26 cellular contexts compared by ENCODE assay signal in genomic region chr1:48753293-48753692, GRCh38. TPM values are rescaled to one million over a fixed set of nuclear protein-coding genes. Genes with fewer than 3 reads are reported as not detected.
"Had no signal": no experiment of that assay in that cellular context is flagged by ENCODE, and none has a peak within 500 bp of the region (broad histone marks: within the 10 kb centered on the region; RNA-seq: fewer than 3 reads in every experiment).

No MANE protein-coding gene starts in this region.

- H3K27me3 ChIP-seq: breast epithelium, foreskin keratinocyte, spleen had no signal

- H3K9me3 Mint-ChIP-seq: activated CD4-positive, alpha-beta memory T cell treated with anti-CD3 and anti-CD28 coated beads for 36 hours; activated naive CD8-positive, alpha-beta T cell treated with anti-CD3 and anti-CD28 coated beads, Interleukin-2, amount 50 U/mL, for 24 hours; natural killer cell treated with Interleukin-12 subunit alpha and Interleukin-12 subunit beta and Interleukin-15 and Interleukin-18, amount 100 ng/mL, for 72 hours; T-helper 2 cell treated with Interferon-gamma antibody and Interleukin-4, amounts not matched to agents 5 μg/mL and 100 μg/mL, for 36 hours had no signal

- H3K9me3 ChIP-seq: breast epithelium, spleen, thoracic aorta had no signal

- DNase-seq: activated CD4-positive, alpha-beta memory T cell treated with anti-CD3 and anti-CD28 coated beads for 36 hours; activated CD4-positive, alpha-beta T cell treated with anti-CD3 and anti-CD28 coated beads for 48 hours; activated CD8-positive, alpha-beta memory T cell treated with anti-CD3 and anti-CD28 coated beads, Interleukin-2, amount 50 U/mL, for 4 hours; activated gamma-delta T cell; activated naive CD4-positive, alpha-beta T cell treated with anti-CD3 and anti-CD28 coated beads, Interleukin-2, amount 50 U/mL, for 16 hours; activated naive CD8-positive, alpha-beta T cell treated with anti-CD3 and anti-CD28 coated beads, Interleukin-2, amount 50 U/mL, for 24 hours; activated T-cell treated with anti-CD3 and anti-CD28 coated beads, Interleukin-2, amount 50 U/mL, for 1 hour; amygdala; central memory CD4-positive, alpha-beta T cell; foreskin keratinocyte; left cardiac atrium; mesenchymal stem cell; posterior cingulate gyrus; right cardiac atrium; spleen; stimulated activated naive CD8-positive, alpha-beta T cell treated with anti-CD3 and anti-CD28 coated beads, Interleukin-15, Interleukin-2, amounts not matched to agents 100 U/mL and 50 U/mL, for 24 hours; T-helper 1 cell; trophoblast cell had no signal

- H3K4me3 Mint-ChIP-seq: activated CD4-positive, alpha-beta memory T cell treated with anti-CD3 and anti-CD28 coated beads for 36 hours; activated naive CD8-positive, alpha-beta T cell treated with anti-CD3 and anti-CD28 coated beads, Interleukin-2, amount 50 U/mL, for 24 hours; natural killer cell treated with Interleukin-12 subunit alpha and Interleukin-12 subunit beta and Interleukin-15 and Interleukin-18, amount 100 ng/mL, for 72 hours; T-helper 2 cell treated with Interferon-gamma antibody and Interleukin-4, amounts not matched to agents 5 μg/mL and 100 μg/mL, for 36 hours had no signal

- H3K27me3 Mint-ChIP-seq: activated CD4-positive, alpha-beta memory T cell treated with anti-CD3 and anti-CD28 coated beads for 36 hours; activated naive CD8-positive, alpha-beta T cell treated with anti-CD3 and anti-CD28 coated beads, Interleukin-2, amount 50 U/mL, for 24 hours had no signal

- H3K36me3 Mint-ChIP-seq: activated CD4-positive, alpha-beta memory T cell treated with anti-CD3 and anti-CD28 coated beads for 36 hours; natural killer cell treated with Interleukin-12 subunit alpha and Interleukin-12 subunit beta and Interleukin-15 and Interleukin-18, amount 100 ng/mL, for 72 hours had no signal

- FAIRE-seq: endothelial cell of umbilical vein, keratinocyte, urothelium cell line had no signal

- H3K27ac ChIP-seq: breast epithelium, foreskin keratinocyte, thoracic aorta had no signal

- ATAC-seq: activated CD4-positive, CD25-positive, alpha-beta regulatory T cell treated with anti-CD3 and anti-CD28 coated beads, Interleukin-2, amount 50 U/mL, for 24 hours; activated naive CD8-positive, alpha-beta T cell treated with anti-CD3 and anti-CD28 coated beads, Interleukin-2, amount 50 U/mL, for 24 hours; foreskin keratinocyte; left cardiac atrium; natural killer cell treated with Interleukin-12 subunit alpha and Interleukin-12 subunit beta and Interleukin-15 and Interleukin-18, amount 100 ng/mL, for 72 hours; right cardiac atrium; stimulated activated naive CD8-positive, alpha-beta T cell treated with anti-CD3 and anti-CD28 coated beads, Interleukin-15, Interleukin-2, amounts not matched to agents 100 U/mL and 50 U/mL, for 24 hours had no signal

- H3K27ac Mint-ChIP-seq: activated CD4-positive, alpha-beta memory T cell treated with anti-CD3 and anti-CD28 coated beads for 36 hours; activated naive CD8-positive, alpha-beta T cell treated with anti-CD3 and anti-CD28 coated beads, Interleukin-2, amount 50 U/mL, for 24 hours; natural killer cell treated with Interleukin-12 subunit alpha and Interleukin-12 subunit beta and Interleukin-15 and Interleukin-18, amount 100 ng/mL, for 72 hours; T-helper 2 cell treated with Interferon-gamma antibody and Interleukin-4, amounts not matched to agents 5 μg/mL and 100 μg/mL, for 36 hours had no signal

- H3K4me3 ChIP-seq: breast epithelium, spleen, thoracic aorta had no signal

- H3K4me1 ChIP-seq: breast epithelium, foreskin keratinocyte had no signal

RNA-seq across cellular contexts. Expression of gene BEND5, which starts 23.4 kb away (rescaled TPM):
- total RNA-seq: endothelial cell of umbilical vein, foreskin keratinocyte had no signal
- polyA plus RNA-seq: endothelial cell of umbilical vein, foreskin keratinocyte, keratinocyte had no signal
